ENCODE assay signal across 19 cellular contexts in genomic region chr7:27520828-27521790, GRCh38.
DNase-seq lines count a peak whose midpoint lies in the region; ATAC-seq and TF ChIP-seq lines count a peak whose summit lies in the region.
"Had no signal": no experiment of that assay in that cellular context is flagged by ENCODE, and none has a peak within 500 bp of the region (broad histone marks: within the 10 kb centered on the region; RNA-seq: fewer than 3 reads in every experiment).

No MANE protein-coding gene starts in this region.

- peaks cover 0 to 14% of the 10 kb centered on the region in 2 donors for H3K36me3 ChIP-seq in psoas muscle (ENCODE audit: insufficient read depth in 1 of 2, low read depth in 1 of 2)

- peaks cover 7% of the 10 kb centered on the region for H3K4me1 ChIP-seq in psoas muscle

- no peaks in the 10 kb centered on the region for H3K9me3 ChIP-seq in psoas muscle

- WGBS in psoas muscle, 3 donors = 59 to 65% (median 63%) methylated on average over 17 of the region's 17 CpGs

- TF ChIP-seq CTCF in AG09309 (IDR thresholded peaks at IDR 0.05; ENCODE audit: control insufficient read depth, insufficient read depth, low read depth, low read length, missing control alignments) (no peak), foreskin fibroblast (IDR thresholded peaks at IDR 0.05; ENCODE audit: low read depth, low read length) (no peak), psoas muscle (IDR thresholded peaks at IDR 0.05) (no peak)

- DNase-seq in AG09309 (ENCODE audit: low read depth) (peak; percentile 56), NCI-H446 treated with DMSO at 0.1 percent for 48 hours (lab: John Stamatoyannopoulos, UW) (peak; percentile 29), foreskin fibroblast (peak; percentile 71 to 78), psoas muscle (peak; percentile 30 to 64), NCI-H1417 treated with DMSO at 0.1 percent for 48 hours (lab: John Stamatoyannopoulos, UW) (no peak), NCI-H146 treated with DMSO at 0.1 percent for 48 hours (lab: John Stamatoyannopoulos, UW; ENCODE audit: unreplicated experiment) (no peak)
- no peak for DNase-seq in stimulated activated CD4-positive, alpha-beta T cell treated with anti-CD3 and anti-CD28 coated beads, Interleukin-1b, Interleukin-23, amount 100 ng/mL, for 48 hours
- DNase-seq: activated CD4-positive, CD25-positive, alpha-beta regulatory T cell; activated CD8-positive, alpha-beta memory T cell treated with anti-CD3 and anti-CD28 coated beads, Interleukin-2, amount 10 ng/mL, durations not matched to agents 7 days and 5 days; activated naive CD4-positive, alpha-beta T cell treated with Interleukin-2 at 50 U/mL for 16 hours; DMS53; natural killer cell; NCI-H2107; stimulated activated naive CD4-positive, alpha-beta T cell treated with Interleukin-2 at 50 U/mL for 16 hours; T-helper 1 cell had no signal

- no peak overlapping the region for H3K27ac ChIP-seq in psoas muscle
- H3K27ac ChIP-seq: cardiac muscle cell, RWPE1, skin epidermis had no signal

- ATAC-seq in psoas muscle (peak; percentile 68 to 94 (median 80)), GM18505 (IDR thresholded peaks at IDR 0.05; ENCODE audit: unreplicated experiment) (no peak)
- ATAC-seq: activated CD8-positive, alpha-beta memory T cell treated with anti-CD3 and anti-CD28 coated beads, Interleukin-2, amount 10 ng/mL, durations not matched to agents 7 days and 5 days; natural killer cell had no signal

- H3K4me3 ChIP-seq in AG09309 (ENCODE audit: control insufficient read depth, low read depth, low read length) (no peak overlapping the region), foreskin fibroblast (ENCODE audit: low read depth in 1 of 2, low read length in 2 of 2) (no peak overlapping the region), psoas muscle (no peak overlapping the region)
- H3K4me3 ChIP-seq: cardiac muscle cell, skin epidermis had no signal

- intact Hi-C loops in psoas muscle (cut with DNase I) = no loop called here

- no peaks in the 10 kb centered on the region for H3K27me3 ChIP-seq in psoas muscle (ENCODE audit: insufficient read depth in 3 of 3, low read length in 2 of 3)
- H3K27me3 ChIP-seq: cardiac muscle cell had no signal

- TF ChIP-seq POLR2A in GM18505 (IDR thresholded peaks at IDR 0.05; ENCODE audit: borderline replicate concordance, extremely low read depth, insufficient read depth, insufficient read length) = no peak

Comparison
In these comparisons a context has a peak if more than half of its experiments do, and no peak if none do; other contexts are left out.
1. DNase-seq: peak in AG09309 (single experiment), NCI-H446 treated with DMSO at 0.1 percent for 48 hours (single experiment), foreskin fibroblast (2 of 2) and psoas muscle (2 of 2); none in NCI-H1417 treated with DMSO at 0.1 percent for 48 hours (single experiment), NCI-H146 treated with DMSO at 0.1 percent for 48 hours (single experiment) and stimulated activated CD4-positive, alpha-beta T cell treated with anti-CD3 and anti-CD28 coated beads, Interleukin-1b, Interleukin-23, amount 100 ng/mL, for 48 hours (single experiment).